ENCODE assay signal across 8 cellular contexts in genomic region chr14:91509878-91510170, GRCh38. TPM values are rescaled to one million over a fixed set of nuclear protein-coding genes. Genes with fewer than 3 reads are reported as not detected.
DNase-seq lines count a peak whose midpoint lies in the region; ATAC-seq and TF ChIP-seq lines count a peak whose summit lies in the region.

No MANE protein-coding gene starts in this region.

- peak overlapping the region; percentile 100 for H3K27ac Mint-ChIP-seq in type B pancreatic cell

- ATAC-seq in GM21576 (IDR thresholded peaks at IDR 0.05; ENCODE audit: unreplicated experiment) (peak; percentile 20), lower lobe of right lung (peak; percentile 59 to 68)

- no peak for TF ChIP-seq CTCF in GM12875 (IDR thresholded peaks at IDR 0.05; ENCODE audit: borderline replicate concordance, insufficient read depth, low read depth, low read length)
- TF ChIP-seq CTCF in brain microvascular endothelial cell (IDR thresholded peaks at IDR 0.05; ENCODE audit: low read depth, low read length, missing control alignments), result no peak
- no peak for TF ChIP-seq CTCF in lower lobe of right lung (IDR thresholded peaks at IDR 0.05)
- TF ChIP-seq CTCF in type B pancreatic cell (conservative IDR thresholded peaks at IDR 0.05), result no peak

- H3K4me3 Mint-ChIP-seq in type B pancreatic cell, result peak overlapping the region; percentile 99

- DNase-seq in brain microvascular endothelial cell (no peak), lower lobe of right lung (no peak), type B pancreatic cell (ENCODE audit: extremely low spot score, unreplicated experiment) (no peak), EL (no peak), NCI-H526 treated with DMSO at 0.1 percent for 48 hours (lab: John Stamatoyannopoulos, UW) (no peak)

- H3K9me3 ChIP-seq in lower lobe of right lung, result no peaks in the 10 kb centered on the region

- no peaks in the 10 kb centered on the region for H3K27me3 Mint-ChIP-seq in type B pancreatic cell

- no peaks in the 10 kb centered on the region for H3K9me3 Mint-ChIP-seq in type B pancreatic cell

- H3K36me3 Mint-ChIP-seq in type B pancreatic cell, result peaks cover 14% of the 10 kb centered on the region

- peak overlapping the region; percentile 94 for H3K27ac ChIP-seq in brain microvascular endothelial cell
- H3K27ac ChIP-seq in lower lobe of right lung, result peak overlapping the region; percentile 100

- no peaks in the 10 kb centered on the region for H3K27me3 ChIP-seq in brain microvascular endothelial cell (replicated peaks)
- H3K27me3 ChIP-seq in lower lobe of right lung (ENCODE audit: low read depth), result no peaks in the 10 kb centered on the region

- intact Hi-C loops in lower lobe of right lung (cut with DNase I), result no loop called here

- no peak for TF ChIP-seq RAD21 in Ishikawa (IDR thresholded peaks at IDR 0.05; ENCODE audit: low read depth)

- no peaks in the 10 kb centered on the region for H3K36me3 ChIP-seq in brain microvascular endothelial cell (replicated peaks)
- H3K36me3 ChIP-seq in lower lobe of right lung, result peaks cover 15% of the 10 kb centered on the region

- H3K4me3 ChIP-seq in GM12875 (ENCODE audit: low read depth, low read length) (peak overlapping the region; percentile 92), brain microvascular endothelial cell (ENCODE audit: low read depth, low read length) (peak overlapping the region; percentile 92), lower lobe of right lung (peak overlapping the region; percentile 94)

- H3K4me1 Mint-ChIP-seq in type B pancreatic cell (ENCODE audit: unreplicated experiment), result peaks cover 6% of the 10 kb centered on the region

- no peak for TF ChIP-seq EP300 in Ishikawa (IDR thresholded peaks at IDR 0.05; ENCODE audit: borderline replicate concordance)

- in situ Hi-C loops in brain microvascular endothelial cell (cut with HindIII; ENCODE audit: low pct_ligation_motif_present, low sequenced_read_pairs), result no loop called here

- peaks cover 38% of the 10 kb centered on the region for H3K4me1 ChIP-seq in lower lobe of right lung

TF ChIP-seq in Ishikawa, 13 proteins besides CTCF, POLR2A, EP300 and RAD21:
- TF ChIP-seq TEAD4 (IDR thresholded peaks at IDR 0.05) (no peak), ZBTB7A (IDR thresholded peaks at IDR 0.05; ENCODE audit: low read depth) (0 out of 2 replicates have a peak, but pooled peaks have one; percentile 17), YY1 (IDR thresholded peaks at IDR 0.05; ENCODE audit: low read depth) (no peak), TAF1 (IDR thresholded peaks at IDR 0.05; ENCODE audit: low read depth) (no peak)

RNA-seq across cellular contexts. Expression of gene PPP4R3A, which starts 0.3 kb away (rescaled TPM):
- total RNA-seq in lower lobe of right lung, result 85.4 TPM
- 111 and 130 TPM in 2 replicates for total RNA-seq in type B pancreatic cell (ENCODE audit: low replicate concordance)
